29 cellular contexts compared by ENCODE assay signal in genomic region chr3:131998027-131998426, GRCh38. TPM values are rescaled to one million over a fixed set of nuclear protein-coding genes. Genes with fewer than 3 reads are reported as not detected.
"Had no signal": no experiment of that assay in that cellular context is flagged by ENCODE, and none has a peak within 500 bp of the region (broad histone marks: within the 10 kb centered on the region; RNA-seq: fewer than 3 reads in every experiment).

No MANE protein-coding gene starts in this region.

- H3K36me3 Mint-ChIP-seq: mesothelial cell of epicardium; naive B cell; natural killer cell; stimulated activated naive B cell treated with anti-CD40 and anti-IgM and Interleukin-4, amounts not matched to agents 10 μg/mL and 1 μg/mL and 100 μg/mL, for 72 hours had no signal

- H3K4me3 ChIP-seq: left ventricle myocardium inferior, lung, pancreas, prostate gland, skin epidermis, stomach, testis, thyroid gland, transverse colon, upper lobe of left lung, vagina had no signal

- DNase-seq: hippocampal formation; islet precursor cell; left ventricle myocardium inferior; mesendoderm; naive B cell; natural killer cell; nephron progenitor cell; pancreas; posterior cingulate gyrus; retina; right cardiac atrium; stimulated activated CD4-positive, alpha-beta T cell treated with anti-CD3 and anti-CD28 coated beads, Interleukin-12 subunit alpha, Interleukin-12 subunit beta, amount 100 ng/mL, for 4 hours; stimulated activated CD4-positive, alpha-beta T cell treated with anti-CD3 and anti-CD28 coated beads, Interleukin-15, amount 100 ng/mL, for 24 hours; stimulated activated CD4-positive, alpha-beta T cell treated with anti-CD3 and anti-CD28 coated beads, Interleukin-2, amount 100 ng/mL, for 24 hours; stimulated activated CD4-positive, alpha-beta T cell treated with anti-CD3 and anti-CD28 coated beads, Interleukin-4, amount 100 ng/mL, for 1 hour; stimulated activated naive B cell treated with anti-CD40 and anti-IgM and Interleukin-4, amounts not matched to agents 10 μg/mL and 1 μg/mL and 100 μg/mL, for 72 hours; stimulated activated naive CD8-positive, alpha-beta T cell treated with anti-CD3 and anti-CD28 coated beads, Interleukin-15, Interleukin-2, amounts not matched to agents 100 U/mL and 50 U/mL, for 24 hours; stomach; testis; thyroid gland; transverse colon; upper lobe of left lung had no signal

- ATAC-seq: natural killer cell; pancreas; right cardiac atrium; sciatic nerve; stimulated activated naive B cell treated with anti-CD40 and anti-IgM and Interleukin-4, amounts not matched to agents 10 μg/mL and 1 μg/mL and 100 μg/mL, for 72 hours; stimulated activated naive CD8-positive, alpha-beta T cell treated with anti-CD3 and anti-CD28 coated beads, Interleukin-15, Interleukin-2, amounts not matched to agents 100 U/mL and 50 U/mL, for 24 hours had no signal

- H3K27ac ChIP-seq: left ventricle myocardium inferior, pancreas, prostate gland, skin epidermis, stomach, testis, thyroid gland, transverse colon, upper lobe of left lung, vagina had no signal

- H3K9me3 ChIP-seq: pancreas, prostate gland, stomach, testis, thyroid gland, transverse colon, upper lobe of left lung, vagina had no signal

- H3K4me1 ChIP-seq: left ventricle myocardium inferior, pancreas, prostate gland, stomach, testis, thyroid gland, transverse colon, upper lobe of left lung, vagina had no signal

- H3K4me3 Mint-ChIP-seq: mesothelial cell of epicardium; naive B cell; natural killer cell; nephron progenitor cell; stimulated activated naive B cell treated with anti-CD40 and anti-IgM and Interleukin-4, amounts not matched to agents 10 μg/mL and 1 μg/mL and 100 μg/mL, for 72 hours had no signal

- H3K9me3 Mint-ChIP-seq: mesothelial cell of epicardium; nephron progenitor cell; stimulated activated naive B cell treated with anti-CD40 and anti-IgM and Interleukin-4, amounts not matched to agents 10 μg/mL and 1 μg/mL and 100 μg/mL, for 72 hours had no signal

- H3K36me3 ChIP-seq: left ventricle myocardium inferior, pancreas, prostate gland, stomach, thyroid gland, transverse colon, upper lobe of left lung, vagina had no signal

- H3K27me3 ChIP-seq: pancreas, stomach, testis, thyroid gland, transverse colon, upper lobe of left lung, vagina had no signal

- H3K4me1 Mint-ChIP-seq: mesothelial cell of epicardium; naive B cell; natural killer cell; nephron progenitor cell; stimulated activated naive B cell treated with anti-CD40 and anti-IgM and Interleukin-4, amounts not matched to agents 10 μg/mL and 1 μg/mL and 100 μg/mL, for 72 hours had no signal

- H3K27ac Mint-ChIP-seq: mesothelial cell of epicardium; naive B cell; natural killer cell; nephron progenitor cell; stimulated activated naive B cell treated with anti-CD40 and anti-IgM and Interleukin-4, amounts not matched to agents 10 μg/mL and 1 μg/mL and 100 μg/mL, for 72 hours had no signal

RNA-seq across cellular contexts. Expression of gene CPNE4, which starts 36.8 kb away (rescaled TPM):
- total RNA-seq: natural killer cell, osteoblast, thyroid gland had no signal
